8 cellular contexts compared by ENCODE assay signal in genomic region chr6:30646450-30647038, GRCh38. TPM values are rescaled to one million over a fixed set of nuclear protein-coding genes. Genes with fewer than 3 reads are reported as not detected.
DNase-seq lines count a peak whose midpoint lies in the region; ATAC-seq and TF ChIP-seq lines count a peak whose summit lies in the region.

No MANE protein-coding gene starts in this region.

- H3K27ac ChIP-seq in HUES6 (ENCODE audit: low read depth, low read length) (no peak overlapping the region), esophagus muscularis mucosa (replicated peaks in 1 of 4) (peak overlapping the region; percentile 93 to 99 (median 98)), thyroid gland (peak overlapping the region in 1 of 3 donors; percentile 95)

- peaks cover 39% of the 10 kb centered on the region for H3K4me1 Mint-ChIP-seq in activated CD8-positive, alpha-beta T cell treated with anti-CD3 and anti-CD28 coated beads, Interleukin-2, amount 10 ng/mL, durations not matched to agents 7 days and 5 days (ENCODE audit: low read depth)
- H3K4me1 Mint-ChIP-seq in nephron = peaks cover 14% of the 10 kb centered on the region

- intact Hi-C loops in esophagus muscularis mucosa (cut with DNase I) = no loop called here
- intact Hi-C loops in thyroid gland (cut with DNase I) = no loop called here

- no peaks in the 10 kb centered on the region for H3K9me3 ChIP-seq in HUES6 (ENCODE audit: control insufficient read depth, insufficient read depth, low read depth, low read length)
- H3K9me3 ChIP-seq in esophagus muscularis mucosa = no peaks in the 10 kb centered on the region
- H3K9me3 ChIP-seq in thyroid gland = no peaks in the 10 kb centered on the region

- no peaks in the 10 kb centered on the region for H3K9me3 Mint-ChIP-seq in activated CD8-positive, alpha-beta T cell treated with anti-CD3 and anti-CD28 coated beads, Interleukin-2, amount 10 ng/mL, durations not matched to agents 7 days and 5 days (ENCODE audit: insufficient read depth)
- H3K9me3 Mint-ChIP-seq in nephron = no peaks in the 10 kb centered on the region

- H3K27me3 Mint-ChIP-seq in activated CD8-positive, alpha-beta T cell treated with anti-CD3 and anti-CD28 coated beads, Interleukin-2, amount 10 ng/mL, durations not matched to agents 7 days and 5 days (ENCODE audit: low read depth) = no peaks in the 10 kb centered on the region
- no peaks in the 10 kb centered on the region for H3K27me3 Mint-ChIP-seq in nephron (ENCODE audit: low read depth)

- 13% methylated on average over 22 of the region's 22 CpGs for WGBS in esophagus muscularis mucosa
- WGBS in thyroid gland, 2 donors = 9 to 23% methylated on average over 15 to 22 of the region's 22 CpGs

- peak overlapping the region; percentile 93 for H3K27ac Mint-ChIP-seq in activated CD8-positive, alpha-beta T cell treated with anti-CD3 and anti-CD28 coated beads, Interleukin-2, amount 10 ng/mL, durations not matched to agents 7 days and 5 days
- H3K27ac Mint-ChIP-seq in nephron = peak overlapping the region; percentile 27 to 96 (median 54)

- peak; percentile 99 for DNase-seq in GM03348 (ENCODE audit: low spot score)
- DNase-seq in activated CD8-positive, alpha-beta T cell treated with anti-CD3 and anti-CD28 coated beads, Interleukin-2, amount 10 ng/mL, durations not matched to agents 7 days and 5 days = peak; percentile 96
- DNase-seq in esophagus muscularis mucosa (ENCODE audit: extremely low spot score) = no peak
- peak; percentile 12 to 23 for DNase-seq in thyroid gland
- DNase-seq in DMS114 treated with DMSO at 0.1 percent for 48 hours (lab: John Stamatoyannopoulos, UW; ENCODE audit: unreplicated experiment) = no peak

- peaks cover 32% of the 10 kb centered on the region for H3K36me3 Mint-ChIP-seq in activated CD8-positive, alpha-beta T cell treated with anti-CD3 and anti-CD28 coated beads, Interleukin-2, amount 10 ng/mL, durations not matched to agents 7 days and 5 days (ENCODE audit: low read depth)
- peaks cover 49% of the 10 kb centered on the region for H3K36me3 Mint-ChIP-seq in nephron (ENCODE audit: low read depth)

- TF ChIP-seq EP300 in esophagus muscularis mucosa (IDR thresholded peaks at IDR 0.05) = no peak

- POLR2A ChIA-PET in activated CD8-positive, alpha-beta T cell treated with anti-CD3 and anti-CD28 coated beads, Interleukin-2, amount 10 ng/mL, durations not matched to agents 7 days and 5 days (lab: Charles Lee) = interaction anchor here (1.0 to 1.5 kb wide), 4 partner anchors 28 to 71 kb away, joined by 3 to 13 read pairs (median 8); partner anchors contain the start of genes MDC1, MRPS18B and PPP1R10

- peak overlapping the region; percentile 91 for H3K4me3 Mint-ChIP-seq in activated CD8-positive, alpha-beta T cell treated with anti-CD3 and anti-CD28 coated beads, Interleukin-2, amount 10 ng/mL, durations not matched to agents 7 days and 5 days
- H3K4me3 Mint-ChIP-seq in nephron = peak overlapping the region; percentile 88 to 98 (median 95)

- no peak overlapping the region for H3K9ac ChIP-seq in HUES6 (ENCODE audit: low read length)

- peak; percentile 80 for ATAC-seq in activated CD8-positive, alpha-beta T cell treated with anti-CD3 and anti-CD28 coated beads, Interleukin-2, amount 10 ng/mL, durations not matched to agents 7 days and 5 days
- no peak for ATAC-seq in GM18907 (IDR thresholded peaks at IDR 0.05; ENCODE audit: unreplicated experiment)

- CTCF ChIA-PET in activated CD8-positive, alpha-beta T cell treated with anti-CD3 and anti-CD28 coated beads, Interleukin-2, amount 10 ng/mL, durations not matched to agents 7 days and 5 days (lab: Charles Lee) = interaction anchor here (1.4 kb wide), 1 partner anchor 26 kb away, joined by 7 read pairs; the partner anchor contains the start of gene DHX16

- H3K4me3 ChIP-seq in HUES6 (ENCODE audit: low read depth, low read length) = peak overlapping the region; percentile 99
- H3K4me3 ChIP-seq in esophagus muscularis mucosa = peak overlapping the region; percentile 93 to 100 (median 100)
- H3K4me3 ChIP-seq in thyroid gland (replicated peaks in 1 of 3) = peak overlapping the region in 1 of 3 donors; percentile 67

- TF ChIP-seq CTCF in esophagus muscularis mucosa (IDR thresholded peaks at IDR 0.05) (no peak), nephron (IDR thresholded peaks at IDR 0.05; ENCODE audit: unreplicated experiment in 3 of 3) (no peak), thyroid gland (IDR thresholded peaks at IDR 0.05) (no peak)

- no peak for TF ChIP-seq POLR2A in esophagus muscularis mucosa (IDR thresholded peaks at IDR 0.05; ENCODE audit: low read depth)
- no peak for TF ChIP-seq POLR2A in thyroid gland (IDR thresholded peaks at IDR 0.05)

- H3K27me3 ChIP-seq in HUES6 (ENCODE audit: control insufficient read depth, insufficient read depth, low read length) (no peaks in the 10 kb centered on the region), esophagus muscularis mucosa (no peaks in the 10 kb centered on the region), thyroid gland (no peaks in the 10 kb centered on the region)

- H3K4me1 ChIP-seq in HUES6 (ENCODE audit: control insufficient read depth, insufficient read depth, low read length) (peaks cover 12% of the 10 kb centered on the region), esophagus muscularis mucosa (peaks cover 14 to 34% (median 25%) of the 10 kb centered on the region in 4 donors), thyroid gland (peaks cover 6 to 18% of the 10 kb centered on the region in 2 donors)

- H3K36me3 ChIP-seq in HUES6 (ENCODE audit: control insufficient read depth, insufficient read depth, low read length) = peaks cover 57% of the 10 kb centered on the region
- peaks cover 11 to 63% (median 38%) of the 10 kb centered on the region in 4 donors for H3K36me3 ChIP-seq in esophagus muscularis mucosa
- H3K36me3 ChIP-seq in thyroid gland = peaks cover 5 to 9% of the 10 kb centered on the region in 2 donors

RNA-seq across cellular contexts. Expression of gene C6orf136, which starts 0.4 kb away (rescaled TPM):
- total RNA-seq in activated CD8-positive, alpha-beta T cell treated with anti-CD3 and anti-CD28 coated beads, Interleukin-2, amount 10 ng/mL, durations not matched to agents 7 days and 5 days = 10 to 100 TPM; 31.6 to 40.1 TPM
- total RNA-seq in esophagus muscularis mucosa (10 to 100 TPM in 3 of 4 donors, 1 to 10 TPM in 1; 8.0 to 28.2 (median 24.0) TPM), thyroid gland (10 to 100 TPM; 13.4 to 31.7 (median 23.8) TPM)

RNA-seq across cellular contexts. Expression of gene ATAT1, which starts 19.9 kb away (rescaled TPM):
- 10 to 100 TPM in 1 of 2 experiments, 1 to 10 TPM in 1; 10.0 to 10.5 TPM for total RNA-seq in activated CD8-positive, alpha-beta T cell treated with anti-CD3 and anti-CD28 coated beads, Interleukin-2, amount 10 ng/mL, durations not matched to agents 7 days and 5 days
- 1 to 10 TPM; 2.7 to 8.7 (median 5.1) TPM for total RNA-seq in esophagus muscularis mucosa
- 1 to 10 TPM; 3.8 to 7.6 (median 6.1) TPM for total RNA-seq in thyroid gland

RNA-seq across cellular contexts. Expression of gene DHX16, which starts 26.3 kb away (rescaled TPM):
- total RNA-seq in activated CD8-positive, alpha-beta T cell treated with anti-CD3 and anti-CD28 coated beads, Interleukin-2, amount 10 ng/mL, durations not matched to agents 7 days and 5 days = 10 to 100 TPM; 38.5 to 41.0 TPM
- total RNA-seq in esophagus muscularis mucosa = 10 to 100 TPM; 20.3 to 41.1 (median 31.1) TPM
- 10 to 100 TPM; 25.6 to 38.8 (median 28.2) TPM for total RNA-seq in thyroid gland

RNA-seq across cellular contexts. Expression of gene MRPS18B, which starts 28.9 kb away (rescaled TPM):
- 10 to 100 TPM; 43.2 to 43.6 TPM for total RNA-seq in activated CD8-positive, alpha-beta T cell treated with anti-CD3 and anti-CD28 coated beads, Interleukin-2, amount 10 ng/mL, durations not matched to agents 7 days and 5 days
- 10 to 100 TPM; 36.0 to 41.8 (median 40.0) TPM for total RNA-seq in esophagus muscularis mucosa
- 10 to 100 TPM; 47.0 to 82.5 (median 64.6) TPM for total RNA-seq in thyroid gland

RNA-seq across cellular contexts. Expression of gene PPP1R10, which starts 29.5 kb away (rescaled TPM):
- total RNA-seq in activated CD8-positive, alpha-beta T cell treated with anti-CD3 and anti-CD28 coated beads, Interleukin-2, amount 10 ng/mL, durations not matched to agents 7 days and 5 days = 10 to 100 TPM; 92.8 to 99.7 TPM
- total RNA-seq in esophagus muscularis mucosa = 10 to 100 TPM; 24.5 to 53.6 (median 37.9) TPM
- 10 to 100 TPM; 49.1 to 72.2 (median 57.0) TPM for total RNA-seq in thyroid gland

Comparison
In these comparisons a context has a peak if more than half of its experiments do, and no peak if none do; other contexts are left out.
1. DNase-seq: peak in GM03348 (single experiment), activated CD8-positive, alpha-beta T cell treated with anti-CD3 and anti-CD28 coated beads, Interleukin-2, amount 10 ng/mL, durations not matched to agents 7 days and 5 days (single experiment) and thyroid gland (2 of 2); none in esophagus muscularis mucosa (single experiment) and DMS114 treated with DMSO at 0.1 percent for 48 hours (single experiment).